In genomic region chr22:29871684-29872083, GRCh38 we compare ENCODE assay signal across 13 cellular contexts. TPM values are rescaled to one million over a fixed set of nuclear protein-coding genes. Genes with fewer than 3 reads are reported as not detected.
A peak's percentile ranks its signal among the peaks of the same experiment; 100 is the strongest.
DNase-seq lines count a peak whose midpoint lies in the region; ATAC-seq lines count a peak whose summit lies in the region.
"Had no signal": no experiment of that assay in that cellular context is flagged by ENCODE, and none has a peak within 500 bp of the region (broad histone marks: within the 10 kb centered on the region; RNA-seq: fewer than 3 reads in every experiment).

No MANE protein-coding gene starts in this region.

- H3K9me3 Mint-ChIP-seq in stimulated activated naive B cell treated with anti-CD40 and anti-IgM and Interleukin-4, amounts not matched to agents 10 μg/mL and 1 μg/mL and 100 μg/mL, for 72 hours: no peaks in the 10 kb centered on the region
- H3K9me3 Mint-ChIP-seq: activated T-cell treated with anti-CD3 and anti-CD28 coated beads, Interleukin-2, amount 50 U/mL, for 24 hours had no signal

- peaks cover 8% of the 10 kb centered on the region in 2 donors for H3K27me3 Mint-ChIP-seq in stimulated activated naive B cell treated with anti-CD40 and anti-IgM and Interleukin-4, amounts not matched to agents 10 μg/mL and 1 μg/mL and 100 μg/mL, for 72 hours
- H3K27me3 Mint-ChIP-seq: activated T-cell treated with anti-CD3 and anti-CD28 coated beads, Interleukin-2, amount 50 U/mL, for 24 hours had no signal

- peaks cover 2 to 16% of the 10 kb centered on the region in 2 donors for H3K4me1 Mint-ChIP-seq in stimulated activated naive B cell treated with anti-CD40 and anti-IgM and Interleukin-4, amounts not matched to agents 10 μg/mL and 1 μg/mL and 100 μg/mL, for 72 hours

- no peak overlapping the region for H3K27ac Mint-ChIP-seq in stimulated activated naive B cell treated with anti-CD40 and anti-IgM and Interleukin-4, amounts not matched to agents 10 μg/mL and 1 μg/mL and 100 μg/mL, for 72 hours
- H3K27ac Mint-ChIP-seq: activated T-cell treated with anti-CD3 and anti-CD28 coated beads, Interleukin-2, amount 50 U/mL, for 24 hours had no signal

- ATAC-seq in Right ventricle myocardium superior (ENCODE audit: poor library complexity): peak; percentile 21
- ATAC-seq in left ventricle myocardium superior: no peak
- no peak for ATAC-seq in stimulated activated naive B cell treated with anti-CD40 and anti-IgM and Interleukin-4, amounts not matched to agents 10 μg/mL and 1 μg/mL and 100 μg/mL, for 72 hours (replicated peaks)
- ATAC-seq: A549, Panc1 had no signal

- peaks cover 3% of the 10 kb centered on the region; the same call in 1 of the 2 replicates for H3K9me3 ChIP-seq in SK-N-MC (ENCODE audit: low read depth, low read length)
- H3K9me3 ChIP-seq: A549, right atrium auricular region had no signal

- H3K36me3 ChIP-seq in SK-N-MC (ENCODE audit: insufficient read depth, low read length): no peaks in the 10 kb centered on the region
- H3K36me3 ChIP-seq: right atrium auricular region had no signal

- H3K4me3 Mint-ChIP-seq in stimulated activated naive B cell treated with anti-CD40 and anti-IgM and Interleukin-4, amounts not matched to agents 10 μg/mL and 1 μg/mL and 100 μg/mL, for 72 hours: no peak overlapping the region
- H3K4me3 Mint-ChIP-seq: activated T-cell treated with anti-CD3 and anti-CD28 coated beads, Interleukin-2, amount 50 U/mL, for 24 hours had no signal

- intact Hi-C loops in Right ventricle myocardium superior (cut with DNase I) (no loop called here), left ventricle myocardium superior (cut with micrococcal nuclease) (no loop called here)

- DNase-seq in Right ventricle myocardium superior (no peak), left ventricle myocardium superior (no peak), SK-N-MC (ENCODE audit: low read depth, low spot score) (peak; percentile 34), medulla oblongata (ENCODE audit: extremely low spot score) (peak; percentile 22), ureter (ENCODE audit: low spot score) (peak; percentile 43), SKM-1 treated with dmso at 0.1 percent for 144 hours (lab: John Stamatoyannopoulos, UW; ENCODE audit: unreplicated experiment) (no peak), HCEC 1CT (no peak)
- DNase-seq in stimulated activated naive B cell treated with anti-CD40 and anti-IgM and Interleukin-4, amounts not matched to agents 10 μg/mL and 1 μg/mL and 100 μg/mL, for 72 hours: no peak
- DNase-seq: activated T-cell treated with anti-CD3 and anti-CD28 coated beads, Interleukin-2, amount 50 U/mL, for 24 hours had no signal

- H3K27ac ChIP-seq in SK-N-MC: peak overlapping the region; percentile 77; the same call in 1 of the 2 replicates
- H3K27ac ChIP-seq: A549, KMS-11 had no signal

- peak overlapping the region; percentile 61 for H3K4me3 ChIP-seq in SK-N-MC
- H3K4me3 ChIP-seq: A549, right atrium auricular region had no signal

- peak overlapping the region; percentile 34 for H3K9ac ChIP-seq in SK-N-MC (ENCODE audit: insufficient read length)
- H3K9ac ChIP-seq: KMS-11 had no signal

- H3K36me3 Mint-ChIP-seq in stimulated activated naive B cell treated with anti-CD40 and anti-IgM and Interleukin-4, amounts not matched to agents 10 μg/mL and 1 μg/mL and 100 μg/mL, for 72 hours: no peaks in the 10 kb centered on the region

RNA-seq across cellular contexts. Expression of gene MTMR3, which starts 11.3 kb away (rescaled TPM):
- total RNA-seq in Right ventricle myocardium superior: 29.9 TPM
- 23.6 TPM for total RNA-seq in left ventricle myocardium superior
- total RNA-seq in ureter: 81.3 TPM

RNA-seq across cellular contexts. Expression of gene ASCC2, which starts 33.6 kb away (rescaled TPM):
- 28.5 TPM for total RNA-seq in Right ventricle myocardium superior
- 31.5 TPM for total RNA-seq in left ventricle myocardium superior
- 147 TPM for total RNA-seq in ureter

Comparison
In these comparisons a context has a peak if more than half of its experiments do, and no peak if none do; other contexts are left out.
1. DNase-seq: peak in SK-N-MC (single experiment), medulla oblongata (single experiment) and ureter (single experiment); none in Right ventricle myocardium superior (single experiment), left ventricle myocardium superior (single experiment), stimulated activated naive B cell treated with anti-CD40 and anti-IgM and Interleukin-4, amounts not matched to agents 10 μg/mL and 1 μg/mL and 100 μg/mL, for 72 hours (single experiment), SKM-1 treated with dmso at 0.1 percent for 144 hours (single experiment) and HCEC 1CT (single experiment).